Comparison of ENCODE assay signal across 29 cellular contexts in the genomic region with DNA sequence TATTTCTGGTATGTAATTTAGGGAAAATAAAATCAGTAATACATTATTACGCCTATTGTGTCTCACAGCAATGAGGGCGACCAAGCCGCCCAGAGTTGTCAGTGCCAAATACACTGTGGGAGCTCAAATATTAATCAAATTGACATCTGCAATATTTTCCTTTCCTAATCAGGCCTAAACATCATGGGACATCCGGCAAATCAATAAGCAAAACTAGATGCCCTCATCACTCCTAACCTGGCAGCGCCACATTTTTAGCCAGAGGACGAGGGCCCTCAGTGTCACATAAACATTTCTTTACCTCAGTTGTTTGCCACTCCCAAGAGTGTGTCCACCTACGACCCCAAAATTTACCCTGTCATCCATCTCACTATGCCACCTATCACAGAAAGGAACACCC.
"Had no signal": no experiment of that assay in that cellular context is flagged by ENCODE, and none has a peak within 500 bp of the region (broad histone marks: within the 10 kb centered on the region; RNA-seq: fewer than 3 reads in every experiment).

No MANE protein-coding gene starts in this region.

- H3K27ac ChIP-seq: neural progenitor cell, ovary, psoas muscle, skin epidermis, spleen, suprapubic skin, testis, tibial nerve, upper lobe of left lung, vagina had no signal

- H2AFZ ChIP-seq: neural progenitor cell had no signal

- H3K4me1 Mint-ChIP-seq: naive thymus-derived CD4-positive, alpha-beta T cell; natural killer cell; stimulated activated memory B cell treated with anti-CD40 and anti-IgM and Interleukin-4, amounts not matched to agents 10 μg/mL and 1 μg/mL and 100 μg/mL, for 72 hours; stimulated activated naive CD8-positive, alpha-beta T cell treated with anti-CD3 and anti-CD28 coated beads, Interleukin-15, amount 100 ng/mL, for 72 hours had no signal

- FAIRE-seq: urothelium cell line had no signal

- H3K9me3 ChIP-seq: ovary, psoas muscle, suprapubic skin, testis, tibial nerve, upper lobe of left lung, vagina had no signal

- ATAC-seq: naive thymus-derived CD4-positive, alpha-beta T cell; natural killer cell; psoas muscle; sciatic nerve; stimulated activated memory B cell treated with anti-CD40 and anti-IgM and Interleukin-4, amounts not matched to agents 10 μg/mL and 1 μg/mL and 100 μg/mL, for 72 hours; stimulated activated naive CD8-positive, alpha-beta T cell treated with anti-CD3 and anti-CD28 coated beads, Interleukin-15, amount 100 ng/mL, for 72 hours; stimulated activated naive CD8-positive, alpha-beta T cell treated with anti-CD3 and anti-CD28 coated beads, Interleukin-15, Interleukin-2, amounts not matched to agents 100 U/mL and 50 U/mL, for 24 hours had no signal

- H3K36me3 Mint-ChIP-seq: naive thymus-derived CD4-positive, alpha-beta T cell; natural killer cell; neural progenitor cell; stimulated activated memory B cell treated with anti-CD40 and anti-IgM and Interleukin-4, amounts not matched to agents 10 μg/mL and 1 μg/mL and 100 μg/mL, for 72 hours had no signal

- H3K4me1 ChIP-seq: neural progenitor cell, psoas muscle, spleen, suprapubic skin, testis, tibial nerve, upper lobe of left lung, vagina had no signal

- DNase-seq: naive thymus-derived CD4-positive, alpha-beta T cell; natural killer cell; occipital lobe; ovary; psoas muscle; right cardiac atrium; spleen; stimulated activated CD4-positive, alpha-beta T cell treated with anti-CD3 and anti-CD28 coated beads, Interleukin-12 subunit alpha, Interleukin-12 subunit beta, amount 100 ng/mL, for 4 hours; stimulated activated CD4-positive, alpha-beta T cell treated with anti-CD3 and anti-CD28 coated beads, Interleukin-1b, Interleukin-23, amount 100 ng/mL, for 48 hours; stimulated activated CD4-positive, alpha-beta T cell treated with anti-CD3 and anti-CD28 coated beads, Interleukin-4, amount 100 ng/mL, for 1 hour; stimulated activated CD4-positive, alpha-beta T cell treated with anti-CD3 and anti-CD28 coated beads, Interleukin-4, amount 100 ng/mL, for 4 hours; stimulated activated CD8-positive, alpha-beta memory T cell treated with anti-CD3 and anti-CD28 coated beads, Interleukin-4, amount 100 ng/mL, for 48 hours; stimulated activated naive CD4-positive, alpha-beta T cell; stimulated activated naive CD8-positive, alpha-beta T cell treated with anti-CD3 and anti-CD28 coated beads, Interleukin-15, amount 100 ng/mL, for 72 hours; stimulated activated naive CD8-positive, alpha-beta T cell treated with anti-CD3 and anti-CD28 coated beads, Interleukin-15, Interleukin-2, amounts not matched to agents 100 U/mL and 50 U/mL, for 24 hours; substantia nigra; testis; trophoblast cell; upper lobe of left lung had no signal

- H3K27me3 ChIP-seq: neural progenitor cell, ovary, suprapubic skin, testis, tibial nerve, upper lobe of left lung, vagina had no signal

- H3K9me3 Mint-ChIP-seq: stimulated activated naive CD8-positive, alpha-beta T cell treated with anti-CD3 and anti-CD28 coated beads, Interleukin-15, amount 100 ng/mL, for 72 hours had no signal

- H3K4me3 ChIP-seq: neural progenitor cell, ovary, psoas muscle, skin epidermis, smooth muscle cell, spleen, suprapubic skin, testis, tibial nerve, upper lobe of left lung, vagina had no signal

- H3K4me3 Mint-ChIP-seq: naive thymus-derived CD4-positive, alpha-beta T cell; natural killer cell; nephron; neural progenitor cell; stimulated activated memory B cell treated with anti-CD40 and anti-IgM and Interleukin-4, amounts not matched to agents 10 μg/mL and 1 μg/mL and 100 μg/mL, for 72 hours; stimulated activated naive CD8-positive, alpha-beta T cell treated with anti-CD3 and anti-CD28 coated beads, Interleukin-15, amount 100 ng/mL, for 72 hours had no signal

- H3K36me3 ChIP-seq: neural progenitor cell, ovary, spleen, suprapubic skin, tibial nerve, upper lobe of left lung, vagina had no signal

- H3K27ac Mint-ChIP-seq: naive thymus-derived CD4-positive, alpha-beta T cell; natural killer cell; neural progenitor cell; stimulated activated memory B cell treated with anti-CD40 and anti-IgM and Interleukin-4, amounts not matched to agents 10 μg/mL and 1 μg/mL and 100 μg/mL, for 72 hours; stimulated activated naive CD8-positive, alpha-beta T cell treated with anti-CD3 and anti-CD28 coated beads, Interleukin-15, amount 100 ng/mL, for 72 hours had no signal

- H3K9ac ChIP-seq: neural progenitor cell had no signal

- H3K27me3 Mint-ChIP-seq: stimulated activated memory B cell treated with anti-CD40 and anti-IgM and Interleukin-4, amounts not matched to agents 10 μg/mL and 1 μg/mL and 100 μg/mL, for 72 hours; stimulated activated naive CD8-positive, alpha-beta T cell treated with anti-CD3 and anti-CD28 coated beads, Interleukin-15, amount 100 ng/mL, for 72 hours had no signal

- H3K4me2 ChIP-seq: neural progenitor cell, smooth muscle cell had no signal
